In the genomic region with DNA sequence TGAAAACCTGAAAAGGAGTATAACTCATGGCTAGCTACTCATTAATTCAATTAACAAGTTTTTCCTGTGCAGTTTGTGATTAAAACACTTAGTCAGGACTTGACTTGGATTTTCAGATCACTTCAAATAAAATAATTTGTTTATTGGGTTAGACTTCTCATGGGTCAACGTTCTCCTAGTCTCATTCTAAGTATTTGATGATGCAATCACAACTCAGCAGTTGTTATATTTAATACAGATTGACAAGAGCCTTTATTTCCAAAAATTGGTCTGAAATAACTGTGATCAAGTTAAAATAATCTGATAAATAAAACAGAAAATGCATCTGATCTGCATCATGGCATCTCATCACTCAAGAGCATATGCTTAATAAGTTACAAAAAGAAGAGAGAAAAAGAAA, we compare ENCODE assay signal across 27 cellular contexts.
"Had no signal": no experiment of that assay in that cellular context is flagged by ENCODE, and none has a peak within 500 bp of the region (broad histone marks: within the 10 kb centered on the region; RNA-seq: fewer than 3 reads in every experiment).

No MANE protein-coding gene starts in this region.

- H3K36me3 ChIP-seq: stomach, suprapubic skin, thoracic aorta, thyroid gland, tibial artery, tibial nerve, transverse colon, upper lobe of left lung, upper lobe of right lung, uterus, vagina had no signal

- H3K27me3 ChIP-seq: stomach, suprapubic skin, testis, thyroid gland, tibial artery, tibial nerve, transverse colon, upper lobe of left lung, upper lobe of right lung, vagina had no signal

- H3K4me1 ChIP-seq: stomach, suprapubic skin, testis, thyroid gland, tibial artery, tibial nerve, transverse colon, upper lobe of left lung, upper lobe of right lung, uterus, vagina had no signal

- H3K4me3 ChIP-seq: stomach, suprapubic skin, testis, thoracic aorta, thyroid gland, tibial artery, tibial nerve, transverse colon, upper lobe of left lung, upper lobe of right lung, uterus, vagina had no signal

- ATAC-seq: stimulated activated effector memory CD8-positive, alpha-beta T cell treated with anti-CD3 and anti-CD28 coated beads, Interleukin-12 subunit alpha, Interleukin-12 subunit beta, amount 100 ng/mL, for 72 hours; stimulated activated memory B cell treated with anti-CD40 and anti-IgM and Interleukin-4, amounts not matched to agents 10 μg/mL and 1 μg/mL and 100 μg/mL, for 72 hours; stimulated activated naive B cell treated with anti-CD40 and anti-IgM and Interleukin-4, amounts not matched to agents 10 μg/mL and 1 μg/mL and 100 μg/mL, for 72 hours; stimulated activated naive CD8-positive, alpha-beta T cell treated with anti-CD3 and anti-CD28 coated beads, Interleukin-15, amount 100 ng/mL, for 72 hours; stimulated activated naive CD8-positive, alpha-beta T cell treated with anti-CD3 and anti-CD28 coated beads, Interleukin-15, Interleukin-2, amounts not matched to agents 100 U/mL and 50 U/mL, for 24 hours; upper lobe of right lung had no signal

- H3K27ac ChIP-seq: stomach, suprapubic skin, testis, thoracic aorta, thyroid gland, tibial artery, tibial nerve, transverse colon, upper lobe of left lung, upper lobe of right lung, uterus, vagina had no signal

- FAIRE-seq: urothelium cell line had no signal

- DNase-seq: stimulated activated CD4-positive, alpha-beta T cell treated with anti-CD3 and anti-CD28 coated beads, Interleukin-2, amount 100 ng/mL, for 48 hours; stimulated activated CD4-positive, alpha-beta T cell treated with anti-CD3 and anti-CD28 coated beads, Interleukin-4, amount 100 ng/mL, for 1 hour; stimulated activated CD4-positive, alpha-beta T cell treated with anti-CD3 and anti-CD28 coated beads, Interleukin-4, amount 100 ng/mL, for 24 hours; stimulated activated CD4-positive, alpha-beta T cell treated with anti-CD3 and anti-CD28 coated beads, Interleukin-4, amount 100 ng/mL, for 4 hours; stimulated activated CD8-positive, alpha-beta memory T cell treated with anti-CD3 and anti-CD28 coated beads, Interleukin-4, amount 100 ng/mL, for 48 hours; stimulated activated naive B cell treated with anti-CD40 and anti-IgM and Interleukin-4, amounts not matched to agents 10 μg/mL and 1 μg/mL and 100 μg/mL, for 72 hours; stimulated activated naive CD4-positive, alpha-beta T cell; stimulated activated naive CD4-positive, alpha-beta T cell treated with Interleukin-2 at 50 U/mL for 16 hours; stimulated activated naive CD8-positive, alpha-beta T cell treated with anti-CD3 and anti-CD28 coated beads, Interleukin-15, amount 100 ng/mL, for 72 hours; stimulated activated naive CD8-positive, alpha-beta T cell treated with anti-CD3 and anti-CD28 coated beads, Interleukin-15, Interleukin-2, amounts not matched to agents 100 U/mL and 50 U/mL, for 24 hours; stomach; substantia nigra; testis; thyroid gland; tibial artery; transverse colon; trophoblast cell; upper lobe of left lung; upper lobe of right lung; uterus had no signal

- H3K9me3 ChIP-seq: stomach, suprapubic skin, testis, thoracic aorta, thyroid gland, tibial artery, upper lobe of left lung, upper lobe of right lung, uterus, vagina had no signal
